In genomic region chr3:24493951-24494615, GRCh38 we compare ENCODE assay signal across 8 cellular contexts. TPM values are rescaled to one million over a fixed set of nuclear protein-coding genes. Genes with fewer than 3 reads are reported as not detected.
DNase-seq lines count a peak whose midpoint lies in the region; ATAC-seq and TF ChIP-seq lines count a peak whose summit lies in the region.

No MANE protein-coding gene starts in this region.

- no peak overlapping the region for H3K4me3 Mint-ChIP-seq in activated CD8-positive, alpha-beta T cell treated with anti-CD3 and anti-CD28 coated beads, Interleukin-2, amount 10 ng/mL, durations not matched to agents 7 days and 5 days

- no peaks in the 10 kb centered on the region for H3K27me3 ChIP-seq in mucosa of stomach (ENCODE audit: control insufficient read depth, insufficient read depth, low read length)

- ATAC-seq in activated CD8-positive, alpha-beta T cell treated with anti-CD3 and anti-CD28 coated beads, Interleukin-2, amount 10 ng/mL, durations not matched to agents 7 days and 5 days, result no peak
- ATAC-seq in GM21723 (IDR thresholded peaks at IDR 0.05; ENCODE audit: unreplicated experiment), result no peak

- in situ Hi-C loops in GM13976 (cut with MboI; ENCODE audit: low sequenced_read_pairs, unreplicated experiment), result loop anchor here (25.0 kb wide), 1 partner anchor 507 kb away; no protein-coding TSS in a partner anchor

- H3K27me3 Mint-ChIP-seq in activated CD8-positive, alpha-beta T cell treated with anti-CD3 and anti-CD28 coated beads, Interleukin-2, amount 10 ng/mL, durations not matched to agents 7 days and 5 days (ENCODE audit: low read depth), result peaks cover 42% of the 10 kb centered on the region

- H3K27ac ChIP-seq in RWPE1, result peak overlapping the region; percentile 84

- peak overlapping the region; percentile 89 for H3K4me3 ChIP-seq in fibroblast of mammary gland (ENCODE audit: control insufficient read depth, low read depth, low read length)
- peak overlapping the region; percentile 76 for H3K4me3 ChIP-seq in mucosa of stomach (ENCODE audit: low read length)

- no peaks in the 10 kb centered on the region for H3K36me3 Mint-ChIP-seq in activated CD8-positive, alpha-beta T cell treated with anti-CD3 and anti-CD28 coated beads, Interleukin-2, amount 10 ng/mL, durations not matched to agents 7 days and 5 days (ENCODE audit: low read depth)

- DNase-seq in GM13976 (ENCODE audit: low spot score) (peak; percentile 20), RWPE1 (ENCODE audit: low spot score) (peak; percentile 28), fibroblast of mammary gland (ENCODE audit: low read depth) (peak; percentile 60), HPDE6-E6E7 (ENCODE audit: extremely low spot score) (no peak), NCI-H1694 (lab: John Stamatoyannopoulos, UW) (no peak)
- no peak for DNase-seq in activated CD8-positive, alpha-beta T cell treated with anti-CD3 and anti-CD28 coated beads, Interleukin-2, amount 10 ng/mL, durations not matched to agents 7 days and 5 days

- no peaks in the 10 kb centered on the region for H3K36me3 ChIP-seq in mucosa of stomach (ENCODE audit: control insufficient read depth, insufficient read depth, low read length)

- no peaks in the 10 kb centered on the region for H3K9me3 Mint-ChIP-seq in activated CD8-positive, alpha-beta T cell treated with anti-CD3 and anti-CD28 coated beads, Interleukin-2, amount 10 ng/mL, durations not matched to agents 7 days and 5 days (ENCODE audit: insufficient read depth)

- peak overlapping the region; percentile 94 for H3K9ac ChIP-seq in mucosa of stomach (ENCODE audit: low read length)

- POLR2A ChIA-PET in RWPE1 (lab: Yijun Ruan, JAX; ENCODE audit: low non-redundant PET), result no interaction called here
- POLR2A ChIA-PET in activated CD8-positive, alpha-beta T cell treated with anti-CD3 and anti-CD28 coated beads, Interleukin-2, amount 10 ng/mL, durations not matched to agents 7 days and 5 days (lab: Charles Lee), result no interaction called here

- no peaks in the 10 kb centered on the region for H3K4me1 Mint-ChIP-seq in activated CD8-positive, alpha-beta T cell treated with anti-CD3 and anti-CD28 coated beads, Interleukin-2, amount 10 ng/mL, durations not matched to agents 7 days and 5 days (ENCODE audit: low read depth)

- CTCF ChIA-PET in RWPE1 (lab: Yijun Ruan, JAX), result interaction anchor here (0.5 to 0.8 kb wide), 2 partner anchors 15 to 56 kb away, joined by 3 to 4 read pairs; no protein-coding TSS in a partner anchor
- CTCF ChIA-PET in activated CD8-positive, alpha-beta T cell treated with anti-CD3 and anti-CD28 coated beads, Interleukin-2, amount 10 ng/mL, durations not matched to agents 7 days and 5 days (lab: Charles Lee), result no interaction called here

- H3K27ac Mint-ChIP-seq in activated CD8-positive, alpha-beta T cell treated with anti-CD3 and anti-CD28 coated beads, Interleukin-2, amount 10 ng/mL, durations not matched to agents 7 days and 5 days, result no peak overlapping the region

- H3K4me1 ChIP-seq in mucosa of stomach (ENCODE audit: control insufficient read depth, insufficient read depth, low read length), result peaks cover 15% of the 10 kb centered on the region

- no peaks in the 10 kb centered on the region for H3K9me3 ChIP-seq in mucosa of stomach (ENCODE audit: control insufficient read depth, low read length)

- no peak for TF ChIP-seq CTCF in GM13976 (IDR thresholded peaks at IDR 0.05; ENCODE audit: borderline replicate concordance, control extremely low read depth, extremely low read depth, insufficient read depth, missing control alignments)
- no peak for TF ChIP-seq CTCF in RWPE1 (conservative IDR thresholded peaks at IDR 0.05; ENCODE audit: low read depth)
- no peak for TF ChIP-seq CTCF in fibroblast of mammary gland (conservative IDR thresholded peaks at IDR 0.05; ENCODE audit: control insufficient read depth, insufficient read depth, low read depth, low read length)

RNA-seq across cellular contexts. Expression of gene THRB, which starts 0.6 kb away (rescaled TPM):
- not detected for total RNA-seq in activated CD8-positive, alpha-beta T cell treated with anti-CD3 and anti-CD28 coated beads, Interleukin-2, amount 10 ng/mL, durations not matched to agents 7 days and 5 days

Comparison
In these comparisons a context has a peak if more than half of its experiments do, and no peak if none do; other contexts are left out.
1. DNase-seq: peak in GM13976 (single experiment), RWPE1 (single experiment) and fibroblast of mammary gland (single experiment); none in HPDE6-E6E7 (single experiment), activated CD8-positive, alpha-beta T cell treated with anti-CD3 and anti-CD28 coated beads, Interleukin-2, amount 10 ng/mL, durations not matched to agents 7 days and 5 days (single experiment) and NCI-H1694 (single experiment).